27 cellular contexts compared by ENCODE assay signal in the genomic region with DNA sequence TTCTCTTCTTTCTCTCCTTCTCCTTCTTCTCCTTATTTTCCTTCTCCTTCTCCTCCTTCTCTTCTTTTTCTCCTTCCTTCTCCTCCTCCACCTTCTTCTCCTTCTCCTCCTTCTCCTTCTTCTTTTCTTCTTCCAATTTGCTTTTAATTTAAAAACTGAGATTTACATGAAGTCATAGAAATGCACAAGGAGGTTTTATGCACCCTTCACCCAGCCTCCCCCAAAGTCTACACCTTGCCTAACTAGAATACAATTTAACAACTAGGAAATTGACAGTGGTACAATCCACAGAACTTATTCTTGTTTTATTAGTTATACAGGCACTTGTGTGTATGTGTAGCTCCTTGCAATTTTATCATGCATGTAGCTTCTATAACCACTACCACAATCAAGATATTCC.
"Had no signal": no experiment of that assay in that cellular context is flagged by ENCODE, and none has a peak within 500 bp of the region (broad histone marks: within the 10 kb centered on the region; RNA-seq: fewer than 3 reads in every experiment).

No MANE protein-coding gene starts in this region.

- H3K4me1 ChIP-seq: stomach, suprapubic skin, testis, thyroid gland, tibial artery, tibial nerve, transverse colon, upper lobe of left lung, upper lobe of right lung, uterus, vagina had no signal

- H3K36me3 ChIP-seq: stomach, suprapubic skin, thoracic aorta, thyroid gland, tibial artery, tibial nerve, transverse colon, upper lobe of left lung, upper lobe of right lung, uterus, vagina had no signal

- DNase-seq: stimulated activated CD4-positive, alpha-beta T cell treated with anti-CD3 and anti-CD28 coated beads, Interleukin-2, amount 100 ng/mL, for 48 hours; stimulated activated CD4-positive, alpha-beta T cell treated with anti-CD3 and anti-CD28 coated beads, Interleukin-4, amount 100 ng/mL, for 1 hour; stimulated activated CD4-positive, alpha-beta T cell treated with anti-CD3 and anti-CD28 coated beads, Interleukin-4, amount 100 ng/mL, for 24 hours; stimulated activated CD4-positive, alpha-beta T cell treated with anti-CD3 and anti-CD28 coated beads, Interleukin-4, amount 100 ng/mL, for 4 hours; stimulated activated CD8-positive, alpha-beta memory T cell treated with anti-CD3 and anti-CD28 coated beads, Interleukin-4, amount 100 ng/mL, for 48 hours; stimulated activated naive B cell treated with anti-CD40 and anti-IgM and Interleukin-4, amounts not matched to agents 10 μg/mL and 1 μg/mL and 100 μg/mL, for 72 hours; stimulated activated naive CD4-positive, alpha-beta T cell; stimulated activated naive CD4-positive, alpha-beta T cell treated with Interleukin-2 at 50 U/mL for 16 hours; stimulated activated naive CD8-positive, alpha-beta T cell treated with anti-CD3 and anti-CD28 coated beads, Interleukin-15, amount 100 ng/mL, for 72 hours; stimulated activated naive CD8-positive, alpha-beta T cell treated with anti-CD3 and anti-CD28 coated beads, Interleukin-15, Interleukin-2, amounts not matched to agents 100 U/mL and 50 U/mL, for 24 hours; stomach; substantia nigra; testis; thyroid gland; tibial artery; transverse colon; trophoblast cell; upper lobe of left lung; upper lobe of right lung; uterus had no signal

- ATAC-seq: stimulated activated effector memory CD8-positive, alpha-beta T cell treated with anti-CD3 and anti-CD28 coated beads, Interleukin-12 subunit alpha, Interleukin-12 subunit beta, amount 100 ng/mL, for 72 hours; stimulated activated memory B cell treated with anti-CD40 and anti-IgM and Interleukin-4, amounts not matched to agents 10 μg/mL and 1 μg/mL and 100 μg/mL, for 72 hours; stimulated activated naive B cell treated with anti-CD40 and anti-IgM and Interleukin-4, amounts not matched to agents 10 μg/mL and 1 μg/mL and 100 μg/mL, for 72 hours; stimulated activated naive CD8-positive, alpha-beta T cell treated with anti-CD3 and anti-CD28 coated beads, Interleukin-15, amount 100 ng/mL, for 72 hours; stimulated activated naive CD8-positive, alpha-beta T cell treated with anti-CD3 and anti-CD28 coated beads, Interleukin-15, Interleukin-2, amounts not matched to agents 100 U/mL and 50 U/mL, for 24 hours; upper lobe of right lung had no signal

- H3K27ac ChIP-seq: suprapubic skin, testis, thoracic aorta, thyroid gland, tibial artery, tibial nerve, transverse colon, upper lobe of left lung, upper lobe of right lung, uterus, vagina had no signal

- H3K9me3 ChIP-seq: suprapubic skin, testis, thoracic aorta, thyroid gland, tibial artery, tibial nerve, upper lobe of left lung, upper lobe of right lung, uterus, vagina had no signal

- FAIRE-seq: urothelium cell line had no signal

- H3K27me3 ChIP-seq: stomach, suprapubic skin, testis, thyroid gland, tibial artery, tibial nerve, transverse colon, upper lobe of left lung, upper lobe of right lung, uterus, vagina had no signal

- H3K4me3 ChIP-seq: stomach, suprapubic skin, testis, thoracic aorta, thyroid gland, tibial artery, tibial nerve, transverse colon, upper lobe of left lung, upper lobe of right lung, uterus, vagina had no signal
